1 cellular context compared by ENCODE assay signal in genomic region chr12:52446346-52447045, GRCh38.
TF ChIP-seq lines count a peak whose summit lies in the region.

No MANE protein-coding gene starts in this region.

TF ChIP-seq in HepG2, 621 proteins besides CTCF, POLR2A, EP300 and RAD21:
- TF ChIP-seq ZMYM3 (CRISPR knock-in tag; IDR thresholded peaks at IDR 0.05) (no peak), GLI4 (CRISPR knock-in tag; IDR thresholded peaks at IDR 0.05; ENCODE audit: borderline replicate concordance) (no peak), MAFF (IDR thresholded peaks at IDR 0.05; ENCODE audit: low read depth, low read length) (no peak), ZNF296 (CRISPR knock-in tag; conservative IDR thresholded peaks at IDR 0.05) (no peak), TARDBP (CRISPR knock-in tag; IDR thresholded peaks at IDR 0.05) (no peak), FUBP1 (CRISPR knock-in tag; IDR thresholded peaks at IDR 0.05; ENCODE audit: borderline replicate concordance) (no peak), ZNF280B (CRISPR knock-in tag; IDR thresholded peaks at IDR 0.05; ENCODE audit: borderline replicate concordance) (no peak), ZNF331 (CRISPR knock-in tag; IDR thresholded peaks at IDR 0.05) (no peak), MXD3 (CRISPR knock-in tag; IDR thresholded peaks at IDR 0.05) (no peak), ZNF20 (CRISPR knock-in tag; IDR thresholded peaks at IDR 0.05) (no peak), STAT6 (CRISPR knock-in tag; IDR thresholded peaks at IDR 0.05; ENCODE audit: borderline replicate concordance) (no peak), ZNF576 (CRISPR knock-in tag; IDR thresholded peaks at IDR 0.05) (no peak), SRY (CRISPR knock-in tag; IDR thresholded peaks at IDR 0.05) (no peak), ZNF513 (CRISPR knock-in tag; conservative IDR thresholded peaks at IDR 0.05) (no peak), TEAD3 (CRISPR knock-in tag; optimal IDR thresholded peaks at IDR 0.05; ENCODE audit: borderline replicate concordance) (no peak)
TF ChIP-seq in HepG2: peak in this region for 0.
